ENCODE assay signal across 11 cellular contexts in genomic region chr3:42507252-42507651, GRCh38. TPM values are rescaled to one million over a fixed set of nuclear protein-coding genes. Genes with fewer than 3 reads are reported as not detected.
DNase-seq lines count a peak whose midpoint lies in the region; ATAC-seq and TF ChIP-seq lines count a peak whose summit lies in the region.
"Had no signal": no experiment of that assay in that cellular context is flagged by ENCODE, and none has a peak within 500 bp of the region (broad histone marks: within the 10 kb centered on the region; RNA-seq: fewer than 3 reads in every experiment).

No MANE protein-coding gene starts in this region.

- TF ChIP-seq POLR2A in NB4 (IDR thresholded peaks at IDR 0.05; ENCODE audit: extremely low read depth, insufficient read length) = no peak

- no peaks in the 10 kb centered on the region for H3K36me3 Mint-ChIP-seq in osteocyte (ENCODE audit: unreplicated experiment)
- H3K36me3 Mint-ChIP-seq in nephron progenitor cell (ENCODE audit: low read depth) = no peaks in the 10 kb centered on the region

- H3K27ac Mint-ChIP-seq in osteocyte (ENCODE audit: unreplicated experiment) (no peak overlapping the region), nephron progenitor cell (no peak overlapping the region)

- H3K4me3 Mint-ChIP-seq in osteocyte (ENCODE audit: unreplicated experiment) = no peak overlapping the region
- H3K4me3 Mint-ChIP-seq in nephron progenitor cell = no peak overlapping the region

- H3K4me1 Mint-ChIP-seq in osteocyte (ENCODE audit: unreplicated experiment) (peaks cover 5% of the 10 kb centered on the region), nephron progenitor cell (peaks cover 8% of the 10 kb centered on the region)

- TF ChIP-seq CTCF in NB4 (IDR thresholded peaks at IDR 0.05; ENCODE audit: low read depth, low read length) (no peak), osteocyte (IDR thresholded peaks at IDR 0.05) (no peak), nephron progenitor cell (IDR thresholded peaks at IDR 0.05) (no peak)

- peaks cover 34% of the 10 kb centered on the region for H3K27me3 Mint-ChIP-seq in osteocyte (ENCODE audit: unreplicated experiment)
- peaks cover 47% of the 10 kb centered on the region for H3K27me3 Mint-ChIP-seq in nephron progenitor cell (ENCODE audit: low read depth, poor library complexity)

- no peak overlapping the region for H3K4me3 ChIP-seq in NB4 (ENCODE audit: low read depth, low read length)
- H3K4me3 ChIP-seq: skin epidermis had no signal

- DNase-seq in DMS53 (lab: John Stamatoyannopoulos, UW) = peak; percentile 74
- DNase-seq in NB4 (ENCODE audit: low read depth) = peak; percentile 45
- DNase-seq in cerebellum (ENCODE audit: low spot score) = peak; percentile 50
- peak; percentile 23 for DNase-seq in osteocyte (ENCODE audit: extremely low spot score, unreplicated experiment)
- no peak for DNase-seq in nephron progenitor cell
- no peak for DNase-seq in DMS79 treated with DMSO at 0.1 percent for 48 hours (lab: John Stamatoyannopoulos, UW)
- DNase-seq in T1000 (lab: John Stamatoyannopoulos, UW) = no peak
- DNase-seq: NCI-H2227 treated with DMSO at 0.1 percent for 48 hours; stimulated activated naive CD4-positive, alpha-beta T cell treated with Interleukin-2 at 50 U/mL for 16 hours had no signal

- no peaks in the 10 kb centered on the region for H3K9me3 Mint-ChIP-seq in osteocyte (ENCODE audit: unreplicated experiment)
- no peaks in the 10 kb centered on the region for H3K9me3 Mint-ChIP-seq in nephron progenitor cell

- ATAC-seq in GM19395 (IDR thresholded peaks at IDR 0.05; ENCODE audit: unreplicated experiment) = no peak

RNA-seq across cellular contexts. Expression of gene VIPR1, which starts 4.8 kb away (rescaled TPM):
- total RNA-seq in cerebellum (2.0 TPM), osteocyte (8.9 and 9.2 TPM in 2 replicates)

Comparison
In these comparisons a context has a peak if more than half of its experiments do, and no peak if none do; other contexts are left out.
1. DNase-seq: peak in DMS53 (single experiment), NB4 (single experiment), cerebellum (single experiment) and osteocyte (single experiment); none in nephron progenitor cell (single experiment), DMS79 treated with DMSO at 0.1 percent for 48 hours (single experiment) and T1000 (single experiment).